In genomic region chr6:70398783-70399730, GRCh38 we compare ENCODE assay signal across 2 cellular contexts.
TF ChIP-seq lines count a peak whose summit lies in the region.

No MANE protein-coding gene starts in this region.

TF ChIP-seq in K562, 482 proteins besides CTCF, POLR2A, EP300 and RAD21 (continued from another document):
- peak; percentile 84 for TF ChIP-seq ZNF316 (IDR thresholded peaks at IDR 0.05)
- peak; percentile 45 for TF ChIP-seq MAFK (IDR thresholded peaks at IDR 0.05; ENCODE audit: low read length)
- 0 out of 2 replicates have a peak, but pooled peaks have one; percentile 43 for TF ChIP-seq SMARCE1 (IDR thresholded peaks at IDR 0.05)
- TF ChIP-seq LCOR (CRISPR knock-in tag; IDR thresholded peaks at IDR 0.05): no peak
- no peak for TF ChIP-seq CSDE1 (IDR thresholded peaks at IDR 0.05)
- TF ChIP-seq ZNF644 (tag; IDR thresholded peaks at IDR 0.05; ENCODE audit: low read depth): no peak

TF ChIP-seq in HepG2, 621 proteins besides CTCF, POLR2A, EP300 and RAD21 (continued from another document and continues in another):
- TF ChIP-seq HMGXB4 (CRISPR knock-in tag; IDR thresholded peaks at IDR 0.05; ENCODE audit: borderline replicate concordance in 1 of 2, low read depth in 1 of 2) (peak in 1 of 2 experiments; percentile 54; a peak in 1 of 4 replicates), ZBTB21 (CRISPR knock-in tag; IDR thresholded peaks at IDR 0.05) (peak; percentile 45; the same call in 1 of the 2 replicates), MAX (IDR thresholded peaks at IDR 0.05) (peak; percentile 34; the same call in 1 of the 2 replicates), ZBTB39 (CRISPR knock-in tag; IDR thresholded peaks at IDR 0.05) (no peak), CEBPG (CRISPR knock-in tag; IDR thresholded peaks at IDR 0.05) (peak; percentile 58), CENPX (CRISPR knock-in tag; IDR thresholded peaks at IDR 0.05) (no peak), ZNF510 (CRISPR knock-in tag; IDR thresholded peaks at IDR 0.05; ENCODE audit: low read depth) (no peak), SOX6 (IDR thresholded peaks at IDR 0.05) (no peak), SOX6 (CRISPR knock-in tag; IDR thresholded peaks at IDR 0.05) (peak; percentile 88), ZBTB20 (CRISPR knock-in tag; IDR thresholded peaks at IDR 0.05; ENCODE audit: borderline replicate concordance, low read depth) (no peak), NFE2 (CRISPR knock-in tag; IDR thresholded peaks at IDR 0.05) (0 out of 2 replicates have a peak, but pooled peaks have one; percentile 21), TCF7 (IDR thresholded peaks at IDR 0.05; ENCODE audit: low read depth) (peak; percentile 77), POLR2G (IDR thresholded peaks at IDR 0.05; ENCODE audit: low read depth, low read length) (peak; percentile 80), ZBED4 (CRISPR knock-in tag; IDR thresholded peaks at IDR 0.05; ENCODE audit: borderline replicate concordance) (no peak), GATAD2A (CRISPR knock-in tag; IDR thresholded peaks at IDR 0.05) (peak; percentile 64), THRA (CRISPR knock-in tag; IDR thresholded peaks at IDR 0.05; ENCODE audit: borderline replicate concordance) (0 out of 2 replicates have a peak, but pooled peaks have one; percentile 19), ZNF264 (CRISPR knock-in tag; IDR thresholded peaks at IDR 0.05) (0 out of 2 replicates have a peak, but pooled peaks have one; percentile 27), ZGPAT (CRISPR knock-in tag; IDR thresholded peaks at IDR 0.05) (peak; percentile 85), ZNF251 (CRISPR knock-in tag; IDR thresholded peaks at IDR 0.05) (no peak), HDAC1 (CRISPR knock-in tag; IDR thresholded peaks at IDR 0.05) (peak; percentile 26; the same call in 1 of the 2 replicates), CREBL2 (CRISPR knock-in tag; IDR thresholded peaks at IDR 0.05; ENCODE audit: borderline replicate concordance) (no peak), PRDM10 (CRISPR knock-in tag; IDR thresholded peaks at IDR 0.05; ENCODE audit: low read depth) (peak; percentile 44; the same call in 1 of the 2 replicates), SALL1 (CRISPR knock-in tag; IDR thresholded peaks at IDR 0.05) (peak; percentile 23; the same call in 1 of the 2 replicates), AHDC1 (CRISPR knock-in tag; IDR thresholded peaks at IDR 0.05; ENCODE audit: borderline replicate concordance) (peak; percentile 81; the same call in 1 of the 2 replicates), KDM5B (CRISPR knock-in tag; IDR thresholded peaks at IDR 0.05; ENCODE audit: borderline replicate concordance) (no peak), FOXA1 (IDR thresholded peaks at IDR 0.05) (no peak), FOXA1 (CRISPR knock-in tag; IDR thresholded peaks at IDR 0.05) (peak; percentile 38; the same call in 1 of the 2 replicates), MED1 (CRISPR knock-in tag; IDR thresholded peaks at IDR 0.05) (peak; percentile 44; the same call in 1 of the 2 replicates), KDM3A (CRISPR knock-in tag; IDR thresholded peaks at IDR 0.05; ENCODE audit: low read depth) (no peak), FOXA3 (CRISPR knock-in tag; IDR thresholded peaks at IDR 0.05) (peak; percentile 59), RBFOX2 (IDR thresholded peaks at IDR 0.05; ENCODE audit: low read depth, low read length) (0 out of 2 replicates have a peak, but pooled peaks have one; percentile 23), TBX3 (IDR thresholded peaks at IDR 0.05; ENCODE audit: borderline replicate concordance) (peak; percentile 50; the same call in 1 of the 2 replicates), MEF2D (CRISPR knock-in tag; IDR thresholded peaks at IDR 0.05) (0 out of 2 replicates have a peak, but pooled peaks have one; percentile 62), SIX4 (CRISPR knock-in tag; IDR thresholded peaks at IDR 0.05) (0 out of 2 replicates have a peak, but pooled peaks have one; percentile 8)
